In genomic region chr3:126496894-126497850, GRCh38 we compare ENCODE assay signal across 2 cellular contexts.
TF ChIP-seq lines count a peak whose summit lies in the region.

No MANE protein-coding gene starts in this region.

TF ChIP-seq in H1, 55 proteins besides CTCF, POLR2A, EP300 and RAD21:
- no peak for TF ChIP-seq MAFK (IDR thresholded peaks at IDR 0.05; ENCODE audit: low read depth, low read length)
- no peak for TF ChIP-seq RXRA (IDR thresholded peaks at IDR 0.05; ENCODE audit: insufficient read depth, low read depth, low read length)
- TF ChIP-seq TBP (IDR thresholded peaks at IDR 0.05; ENCODE audit: low read depth, low read length) = no peak
- no peak for TF ChIP-seq SUZ12 (IDR thresholded peaks at IDR 0.05; ENCODE audit: low read length)
- TF ChIP-seq KDM4A (IDR thresholded peaks at IDR 0.05; ENCODE audit: low read depth, low read length, severe bottlenecking) = no peak
- no peak for TF ChIP-seq BRCA1 (IDR thresholded peaks at IDR 0.05; ENCODE audit: low read depth, low read length)
- TF ChIP-seq KDM5A (IDR thresholded peaks at IDR 0.05; ENCODE audit: low read length) = no peak
- TF ChIP-seq EZH2 (IDR thresholded peaks at IDR 0.05; ENCODE audit: low read depth, low read length, severe bottlenecking) = no peak
- no peak for TF ChIP-seq JUN (IDR thresholded peaks at IDR 0.05; ENCODE audit: low read depth, low read length)
- TF ChIP-seq GTF2F1 (IDR thresholded peaks at IDR 0.05; ENCODE audit: borderline replicate concordance, low read depth, low read length) = no peak
- TF ChIP-seq ASH2L (IDR thresholded peaks at IDR 0.05; ENCODE audit: low read length) = no peak
- no peak for TF ChIP-seq POLR2AphosphoS5 (IDR thresholded peaks at IDR 0.05; ENCODE audit: low read depth, low read length)

TF ChIP-seq in SK-N-SH treated with all-trans-retinoic acid at 6 μM for 48 hours, 23 proteins besides CTCF, POLR2A, EP300 and RAD21:
- TF ChIP-seq TOX (CRISPR knock-in tag; IDR thresholded peaks at IDR 0.05; ENCODE audit: borderline replicate concordance) (no peak), ZFP30 (CRISPR knock-in tag; IDR thresholded peaks at IDR 0.05) (no peak), ZFP3 (CRISPR knock-in tag; IDR thresholded peaks at IDR 0.05) (no peak), ESRRG (CRISPR knock-in tag; IDR thresholded peaks at IDR 0.05) (no peak), ISL1 (CRISPR knock-in tag; IDR thresholded peaks at IDR 0.05) (no peak), SNAI2 (CRISPR knock-in tag; IDR thresholded peaks at IDR 0.05) (no peak), ZNF70 (CRISPR knock-in tag; IDR thresholded peaks at IDR 0.05) (no peak), PPARA (CRISPR knock-in tag; IDR thresholded peaks at IDR 0.05; ENCODE audit: borderline replicate concordance) (no peak), PATZ1 (CRISPR knock-in tag; IDR thresholded peaks at IDR 0.05; ENCODE audit: borderline replicate concordance) (no peak), BACH2 (CRISPR knock-in tag; IDR thresholded peaks at IDR 0.05; ENCODE audit: borderline replicate concordance) (no peak), CSRNP3 (CRISPR knock-in tag; IDR thresholded peaks at IDR 0.05) (no peak), ZNF8 (CRISPR knock-in tag; IDR thresholded peaks at IDR 0.05) (no peak), ARNTL (CRISPR knock-in tag; IDR thresholded peaks at IDR 0.05; ENCODE audit: borderline replicate concordance, low read depth) (no peak)
